Comparison of ENCODE assay signal across 18 cellular contexts in the genomic region with DNA sequence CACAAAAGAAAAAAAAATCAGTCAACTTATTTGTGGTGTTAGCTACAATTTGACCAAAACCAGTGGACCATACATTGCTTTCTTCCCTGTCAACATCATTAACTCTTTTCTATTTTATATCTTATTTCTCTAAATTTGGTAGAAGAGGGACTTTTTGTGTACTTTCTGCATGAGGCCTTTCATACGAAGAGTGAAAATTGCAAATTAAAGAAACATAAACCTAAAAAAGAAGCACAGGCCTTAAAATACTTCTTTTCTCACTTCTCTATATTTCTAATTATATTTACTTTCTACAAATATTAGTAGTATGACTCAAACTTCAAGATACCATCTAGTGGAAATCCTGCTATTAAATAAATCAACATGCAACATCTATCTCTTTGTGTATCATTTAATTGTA.
DNase-seq lines count a peak whose midpoint lies in the region; ATAC-seq, FAIRE-seq and TF ChIP-seq lines count a peak whose summit lies in the region.
"Had no signal": no experiment of that assay in that cellular context is flagged by ENCODE, and none has a peak within 500 bp of the region (broad histone marks: within the 10 kb centered on the region; RNA-seq: fewer than 3 reads in every experiment).

No MANE protein-coding gene starts in this region.

- DNase-seq in GM13977 (ENCODE audit: low spot score), result peak; percentile 17
- DNase-seq in astrocyte (ENCODE audit: low read depth), result no peak
- DNase-seq in posterior vena cava (ENCODE audit: low spot score), result no peak
- no peak for DNase-seq in occipital lobe (lab: John Stamatoyannopoulos, UW)
- DNase-seq in SW480 (ENCODE audit: low spot score), result no peak
- DNase-seq: activated CD4-positive, CD25-positive, alpha-beta regulatory T cell; activated gamma-delta T cell; BE2C; central memory CD4-positive, alpha-beta T cell; KG1; NCI-H2171 treated with DMSO at 0.1 percent for 48 hours; nephron progenitor cell; RPMI8226; stimulated activated CD4-positive, alpha-beta T cell treated with anti-CD3 and anti-CD28 coated beads, Interleukin-12 subunit alpha, Interleukin-12 subunit beta, amount 100 ng/mL, for 4 hours had no signal

- no peaks in the 10 kb centered on the region for H3K36me3 Mint-ChIP-seq in astrocyte (ENCODE audit: low read depth, unreplicated experiment)

- TF ChIP-seq CTCF in GM13977 (IDR thresholded peaks at IDR 0.05; ENCODE audit: extremely low read depth, insufficient read depth, missing control alignments) (no peak), astrocyte (IDR thresholded peaks at IDR 0.05; ENCODE audit: insufficient read depth, low read depth, low read length) (no peak)

- H4K20me1 ChIP-seq in astrocyte (ENCODE audit: insufficient read depth, low read length), result no peaks in the 10 kb centered on the region

- FAIRE-seq in astrocyte (lab: Jason Lieb, UNC), result no peak

- peak; percentile 57 for ATAC-seq in GM21515 (IDR thresholded peaks at IDR 0.05; ENCODE audit: unreplicated experiment)
- ATAC-seq in HG03066 (IDR thresholded peaks at IDR 0.05; ENCODE audit: low read depth, unreplicated experiment), result peak; percentile 61
- ATAC-seq in HG03521 (IDR thresholded peaks at IDR 0.05; ENCODE audit: unreplicated experiment), result no peak
- ATAC-seq: HCT116 had no signal

- H3K4me3 ChIP-seq in astrocyte (ENCODE audit: insufficient read depth, low read depth, low read length), result no peak overlapping the region

- intact Hi-C loops in posterior vena cava (cut with DNase I), result no loop called here

- no peaks in the 10 kb centered on the region for H3K79me2 ChIP-seq in astrocyte (ENCODE audit: insufficient read depth, low read length)

- H3K9ac ChIP-seq in astrocyte (ENCODE audit: low read length), result no peak overlapping the region

- H3K9me3 ChIP-seq in astrocyte (ENCODE audit: insufficient read depth, low read depth, low read length), result no peaks in the 10 kb centered on the region
- H3K9me3 ChIP-seq: BE2C had no signal

- H3K27me3 Mint-ChIP-seq in astrocyte (ENCODE audit: low read depth, unreplicated experiment), result no peaks in the 10 kb centered on the region

- in situ Hi-C loops in GM13977 (cut with MboI; ENCODE audit: low pct_unique_long_range_greater_than_20kb, low sequenced_read_pairs, unreplicated experiment), result loop anchor here (25.0 kb wide), 1 partner anchor 144 kb away; no protein-coding TSS in a partner anchor

- H3K27me3 ChIP-seq in astrocyte (ENCODE audit: insufficient read depth, low read length), result no peaks in the 10 kb centered on the region
- H3K27me3 ChIP-seq: BE2C had no signal

- peaks cover 3% of the 10 kb centered on the region for H3K9me3 Mint-ChIP-seq in astrocyte (ENCODE audit: unreplicated experiment)
- H3K9me3 Mint-ChIP-seq: nephron progenitor cell had no signal

- H3K36me3 ChIP-seq in astrocyte (ENCODE audit: insufficient read depth, low read length), result no peaks in the 10 kb centered on the region
- H3K36me3 ChIP-seq: BE2C had no signal

- H3K4me1 ChIP-seq in astrocyte (ENCODE audit: insufficient read depth, low read length), result peaks cover 12% of the 10 kb centered on the region
- H3K4me1 ChIP-seq: BE2C had no signal

- no peak overlapping the region for H3K4me2 ChIP-seq in astrocyte (ENCODE audit: low read length)

- peaks cover 48% of the 10 kb centered on the region for H3K4me1 Mint-ChIP-seq in astrocyte (ENCODE audit: low read depth, unreplicated experiment)

- no peak overlapping the region for H3K4me3 Mint-ChIP-seq in astrocyte (ENCODE audit: unreplicated experiment)
- H3K4me3 Mint-ChIP-seq: nephron progenitor cell had no signal

- H3K27ac ChIP-seq in astrocyte (ENCODE audit: low read depth, low read length), result peak overlapping the region; percentile 29

- H2AFZ ChIP-seq in astrocyte (ENCODE audit: low read depth, low read length), result no peak overlapping the region

- peak overlapping the region; percentile 97 for H3K27ac Mint-ChIP-seq in astrocyte (ENCODE audit: unreplicated experiment)
- H3K27ac Mint-ChIP-seq: nephron progenitor cell had no signal
